ENCODE assay signal across 11 cellular contexts in the genomic region with DNA sequence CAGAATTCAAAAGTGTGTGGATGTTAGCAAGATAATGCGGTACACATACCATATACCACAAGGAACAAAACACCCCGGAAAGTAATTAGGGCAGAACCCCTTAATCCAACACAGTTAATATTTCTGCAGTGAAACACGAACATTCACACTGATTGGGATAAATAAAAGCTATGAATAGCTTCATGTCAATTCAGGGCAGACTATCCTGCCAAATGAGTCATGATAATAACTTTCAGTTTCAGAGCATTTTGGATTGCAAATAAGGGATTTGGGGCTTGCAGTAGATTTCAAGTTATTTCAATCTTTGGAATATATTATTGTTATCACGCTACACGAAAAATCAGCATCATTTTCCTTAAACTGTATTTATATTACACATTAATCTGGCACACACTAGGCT. TPM values are rescaled to one million over a fixed set of nuclear protein-coding genes. Genes with fewer than 3 reads are reported as not detected.
A peak's percentile ranks its signal among the peaks of the same experiment; 100 is the strongest.
DNase-seq lines count a peak whose midpoint lies in the region; ATAC-seq, FAIRE-seq and TF ChIP-seq lines count a peak whose summit lies in the region.
"Had no signal": no experiment of that assay in that cellular context is flagged by ENCODE, and none has a peak within 500 bp of the region (broad histone marks: within the 10 kb centered on the region; RNA-seq: fewer than 3 reads in every experiment).

No MANE protein-coding gene starts in this region.

- peak overlapping the region in 1 of 2 donors; percentile 50 for H3K4me3 Mint-ChIP-seq in stimulated activated naive CD8-positive, alpha-beta T cell treated with anti-CD3 and anti-CD28 coated beads, Interleukin-15, amount 100 ng/mL, for 72 hours

- no peaks in the 10 kb centered on the region for H3K27me3 Mint-ChIP-seq in stimulated activated naive CD8-positive, alpha-beta T cell treated with anti-CD3 and anti-CD28 coated beads, Interleukin-15, amount 100 ng/mL, for 72 hours

- H3K36me3 ChIP-seq in bronchial epithelial cell (ENCODE audit: control insufficient read depth, insufficient read depth, low read length) = no peaks in the 10 kb centered on the region

- no peaks in the 10 kb centered on the region for H3K27me3 ChIP-seq in bronchial epithelial cell (ENCODE audit: control insufficient read depth, insufficient read depth, low read length)

- no peak overlapping the region for H3K27ac Mint-ChIP-seq in stimulated activated naive CD8-positive, alpha-beta T cell treated with anti-CD3 and anti-CD28 coated beads, Interleukin-15, amount 100 ng/mL, for 72 hours

- no peak overlapping the region for H3K4me3 ChIP-seq in bronchial epithelial cell (ENCODE audit: low read depth, low read length)

- TF ChIP-seq CTCF in bronchial epithelial cell (IDR thresholded peaks at IDR 0.05; ENCODE audit: insufficient read depth, low read length, severe bottlenecking) = no peak

- DNase-seq in stimulated activated naive CD8-positive, alpha-beta T cell treated with anti-CD3 and anti-CD28 coated beads, Interleukin-15, amount 100 ng/mL, for 72 hours = no peak
- DNase-seq in stimulated activated naive CD8-positive, alpha-beta T cell treated with anti-CD3 and anti-CD28 coated beads, Interleukin-15, Interleukin-2, amounts not matched to agents 100 U/mL and 50 U/mL, for 24 hours = no peak
- DNase-seq in bronchial epithelial cell (ENCODE audit: low read depth) (peak; percentile 64), lung microvascular endothelial cell (ENCODE audit: low read depth in 2 of 2) (peak; percentile 66 to 71), occipital lobe (lab: John Stamatoyannopoulos, UW) (no peak), LoVo (ENCODE audit: low spot score) (no peak)
- DNase-seq: DMS 273 treated with DMSO at 0.1 percent for 48 hours, T-helper 9 cell had no signal

- peak; percentile 44 for ATAC-seq in stimulated activated naive CD8-positive, alpha-beta T cell treated with anti-CD3 and anti-CD28 coated beads, Interleukin-15, amount 100 ng/mL, for 72 hours
- no peak for ATAC-seq in stimulated activated naive CD8-positive, alpha-beta T cell treated with anti-CD3 and anti-CD28 coated beads, Interleukin-15, Interleukin-2, amounts not matched to agents 100 U/mL and 50 U/mL, for 24 hours
- ATAC-seq in HG03354 (IDR thresholded peaks at IDR 0.05; ENCODE audit: poor library complexity, severe bottlenecking, unreplicated experiment) (no peak), GM21529 (IDR thresholded peaks at IDR 0.05; ENCODE audit: unreplicated experiment) (no peak)

- no peak for FAIRE-seq in bronchial epithelial cell (lab: Jason Lieb, UNC)
- FAIRE-seq: endometrium had no signal

- peaks cover 94% of the 10 kb centered on the region for H3K4me1 Mint-ChIP-seq in stimulated activated naive CD8-positive, alpha-beta T cell treated with anti-CD3 and anti-CD28 coated beads, Interleukin-15, amount 100 ng/mL, for 72 hours

- H3K9me3 Mint-ChIP-seq in stimulated activated naive CD8-positive, alpha-beta T cell treated with anti-CD3 and anti-CD28 coated beads, Interleukin-15, amount 100 ng/mL, for 72 hours = no peaks in the 10 kb centered on the region

RNA-seq across cellular contexts. Expression of a gene that starts 24.3 kb away (rescaled TPM):
- total RNA-seq in bronchial epithelial cell (15.2 and 16.1 TPM in 2 replicates), lung microvascular endothelial cell (16.3 and 20.6 TPM in 2 replicates), occipital lobe (9.4 TPM)

Comparison
In these comparisons a context has a peak if more than half of its experiments do, and no peak if none do; other contexts are left out.
1. DNase-seq: peak in bronchial epithelial cell (single experiment) and lung microvascular endothelial cell (2 of 2); none in stimulated activated naive CD8-positive, alpha-beta T cell treated with anti-CD3 and anti-CD28 coated beads, Interleukin-15, amount 100 ng/mL, for 72 hours (0 of 2), stimulated activated naive CD8-positive, alpha-beta T cell treated with anti-CD3 and anti-CD28 coated beads, Interleukin-15, Interleukin-2, amounts not matched to agents 100 U/mL and 50 U/mL, for 24 hours (single experiment), occipital lobe (single experiment) and LoVo (single experiment).